Comparison of ENCODE assay signal across 15 cellular contexts in the genomic region with DNA sequence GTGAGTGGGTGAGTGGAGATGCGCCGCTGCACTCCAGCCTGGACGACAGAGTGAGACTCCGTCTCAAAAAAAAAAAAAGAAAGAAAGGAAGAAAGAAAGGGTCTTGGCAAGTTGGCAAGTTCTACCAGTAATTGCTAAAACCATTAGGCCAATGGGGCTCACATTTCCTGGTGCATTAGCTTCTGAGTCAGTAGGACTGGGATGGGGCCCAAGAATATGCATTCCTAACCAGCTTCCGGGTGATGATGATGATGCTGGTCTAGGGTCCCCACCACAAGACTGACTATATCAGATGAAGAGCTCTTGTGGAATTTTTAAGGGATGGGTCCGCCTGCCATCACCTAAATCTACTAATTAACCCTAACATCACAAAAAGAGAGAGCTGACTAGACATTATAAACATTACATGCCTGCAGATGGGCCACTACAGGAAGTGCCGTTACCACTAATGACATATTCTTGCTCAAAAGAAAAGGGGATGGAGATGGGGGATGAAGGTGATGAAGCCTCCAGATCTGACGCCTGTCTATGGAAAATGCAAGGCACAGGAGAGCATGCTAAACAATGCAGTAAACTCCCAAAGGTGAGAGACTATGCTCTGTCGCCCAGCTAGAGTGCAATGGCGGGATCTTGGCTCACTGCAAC. TPM values are rescaled to one million over a fixed set of nuclear protein-coding genes. Genes with fewer than 3 reads are reported as not detected.
"Had no signal": no experiment of that assay in that cellular context is flagged by ENCODE, and none has a peak within 500 bp of the region (broad histone marks: within the 10 kb centered on the region; RNA-seq: fewer than 3 reads in every experiment).

No MANE protein-coding gene starts in this region.

- H3K36me3 ChIP-seq: breast epithelium, heart left ventricle, ovary had no signal

- H3K27me3 ChIP-seq: breast epithelium, ovary had no signal

- H3K27ac ChIP-seq: breast epithelium, ovary had no signal

- H3K4me3 ChIP-seq: breast epithelium, heart left ventricle, ovary had no signal

- DNase-seq: activated B cell treated with CpG ODN at 0.5 μM for 24 hours; activated CD4-positive, alpha-beta T cell treated with anti-CD3 and anti-CD28 coated beads, Interleukin-2, amount 10 ng/mL, durations not matched to agents 7 days and 5 days; activated CD8-positive, alpha-beta memory T cell treated with anti-CD3 and anti-CD28 coated beads, Interleukin-2, amount 50 U/mL, for 48 hours; activated naive CD8-positive, alpha-beta T cell treated with anti-CD3 and anti-CD28 coated beads, Interleukin-2, amount 10 ng/mL, durations not matched to agents 7 days and 5 days; activated T-cell treated with anti-CD3 and anti-CD28 coated beads, Interleukin-2, amount 50 U/mL, for 72 hours; cerebellar nuclear complex; effector memory CD8-positive, alpha-beta T cell; heart left ventricle; immature natural killer cell; midbrain; ovary; substantia nigra had no signal

- ATAC-seq: activated T-cell treated with anti-CD3 and anti-CD28 coated beads, Interleukin-2, amount 50 U/mL, for 72 hours; effector memory CD8-positive, alpha-beta T cell; heart left ventricle; stimulated activated memory B cell treated with anti-CD40 and anti-IgM and Interleukin-4, amounts not matched to agents 10 μg/mL and 1 μg/mL and 100 μg/mL, for 72 hours had no signal

- H3K9me3 ChIP-seq: breast epithelium, heart left ventricle, ovary had no signal

- H3K4me1 ChIP-seq: breast epithelium, heart left ventricle had no signal

RNA-seq across cellular contexts. Expression of gene MYH11, which starts 13.1 kb away (rescaled TPM):
- total RNA-seq: activated naive CD8-positive, alpha-beta T cell treated with anti-CD3 and anti-CD28 coated beads, Interleukin-2, amount 10 ng/mL, durations not matched to agents 7 days and 5 days; activated T-cell treated with anti-CD3 and anti-CD28 coated beads, Interleukin-2, amount 50 U/mL, for 72 hours; pulmonary artery endothelial cell had no signal
